Comparison of ENCODE assay signal across 9 cellular contexts in genomic region chr7:157851501-157852067, GRCh38.
A peak's percentile ranks its signal among the peaks of the same experiment; 100 is the strongest.
DNase-seq lines count a peak whose midpoint lies in the region; ATAC-seq, FAIRE-seq and TF ChIP-seq lines count a peak whose summit lies in the region.
"Had no signal": no experiment of that assay in that cellular context is flagged by ENCODE, and none has a peak within 500 bp of the region (broad histone marks: within the 10 kb centered on the region; RNA-seq: fewer than 3 reads in every experiment).

No MANE protein-coding gene starts in this region.

- no peaks in the 10 kb centered on the region for H3K9me3 ChIP-seq in kidney (ENCODE audit: control insufficient read depth in 1 of 2, low read length in 2 of 2)
- H3K9me3 ChIP-seq: ascending aorta had no signal

- no peaks in the 10 kb centered on the region for H3K36me3 Mint-ChIP-seq in activated T-cell treated with anti-CD3 and anti-CD28 coated beads, Interleukin-2, amount 50 U/mL, for 72 hours (ENCODE audit: insufficient read depth in 2 of 2)
- peaks cover 6% of the 10 kb centered on the region for H3K36me3 Mint-ChIP-seq in endothelial cell (ENCODE audit: low read depth, unreplicated experiment)

- H3K27me3 Mint-ChIP-seq in activated T-cell treated with anti-CD3 and anti-CD28 coated beads, Interleukin-2, amount 50 U/mL, for 72 hours (ENCODE audit: low read depth): no peaks in the 10 kb centered on the region
- peaks cover 14% of the 10 kb centered on the region for H3K27me3 Mint-ChIP-seq in endothelial cell (ENCODE audit: unreplicated experiment)

- FAIRE-seq in kidney (lab: Jason Lieb, UNC): no peak

- no peaks in the 10 kb centered on the region for H3K9me3 Mint-ChIP-seq in activated T-cell treated with anti-CD3 and anti-CD28 coated beads, Interleukin-2, amount 50 U/mL, for 72 hours
- peaks cover 53% of the 10 kb centered on the region for H3K9me3 Mint-ChIP-seq in endothelial cell (ENCODE audit: unreplicated experiment)

- DNase-seq in CMK (ENCODE audit: low read depth) (peak; percentile 41), NOMO-1 treated with DMSO at 0.1 percent for 48 hours (lab: John Stamatoyannopoulos, UW; ENCODE audit: unreplicated experiment) (peak; percentile 76), kidney (peak; percentile 76), GM10266 (ENCODE audit: extremely low spot score) (no peak), endothelial cell (ENCODE audit: low spot score) (no peak)
- peak; percentile 85 for DNase-seq in activated T-cell treated with anti-CD3 and anti-CD28 coated beads, Interleukin-2, amount 50 U/mL, for 72 hours
- DNase-seq in stimulated activated CD4-positive, alpha-beta T cell treated with anti-CD3 and anti-CD28 coated beads, Interleukin-4, amount 100 ng/mL, for 1 hour: peak; percentile 80

- TF ChIP-seq CTCF in kidney (IDR thresholded peaks at IDR 0.05; ENCODE audit: borderline replicate concordance, extremely low read depth, insufficient read depth): no peak
- TF ChIP-seq CTCF in GM10266 (IDR thresholded peaks at IDR 0.05; ENCODE audit: control insufficient read depth, insufficient read depth, low read depth, missing control alignments): no peak
- no peak for TF ChIP-seq CTCF in endothelial cell (IDR thresholded peaks at IDR 0.05; ENCODE audit: unreplicated experiment)

- no peak overlapping the region for H3K4me3 ChIP-seq in kidney (ENCODE audit: low read length in 2 of 2)

- peaks cover 0 to 5% of the 10 kb centered on the region in 2 donors for H3K4me1 ChIP-seq in kidney (ENCODE audit: control insufficient read depth in 1 of 2, insufficient read depth in 1 of 2, low read depth in 1 of 2, low read length in 2 of 2)
- H3K4me1 ChIP-seq: ascending aorta had no signal

- H3K9ac ChIP-seq in kidney (ENCODE audit: low read length in 2 of 2): no peak overlapping the region

- H3K36me3 ChIP-seq in kidney (ENCODE audit: control insufficient read depth in 1 of 2, insufficient read depth in 2 of 2, low read length in 2 of 2): no peaks in the 10 kb centered on the region
- H3K36me3 ChIP-seq: ascending aorta had no signal

- peak overlapping the region; percentile 81 to 86 for H3K4me3 Mint-ChIP-seq in activated T-cell treated with anti-CD3 and anti-CD28 coated beads, Interleukin-2, amount 50 U/mL, for 72 hours
- no peak overlapping the region for H3K4me3 Mint-ChIP-seq in endothelial cell (ENCODE audit: unreplicated experiment)

- H3K27ac Mint-ChIP-seq in activated T-cell treated with anti-CD3 and anti-CD28 coated beads, Interleukin-2, amount 50 U/mL, for 72 hours: peak overlapping the region; percentile 80
- no peak overlapping the region for H3K27ac Mint-ChIP-seq in endothelial cell (ENCODE audit: unreplicated experiment)

- peak; percentile 99 to 100 for ATAC-seq in activated T-cell treated with anti-CD3 and anti-CD28 coated beads, Interleukin-2, amount 50 U/mL, for 72 hours (replicated peaks in 1 of 2)
- ATAC-seq in GM21825 (IDR thresholded peaks at IDR 0.05; ENCODE audit: unreplicated experiment): no peak

- H3K4me1 Mint-ChIP-seq in activated T-cell treated with anti-CD3 and anti-CD28 coated beads, Interleukin-2, amount 50 U/mL, for 72 hours (ENCODE audit: low read depth): peaks cover 13% of the 10 kb centered on the region
- H3K4me1 Mint-ChIP-seq in endothelial cell (ENCODE audit: unreplicated experiment): no peaks in the 10 kb centered on the region

- no peak overlapping the region for H3K27ac ChIP-seq in kidney (ENCODE audit: low read depth in 2 of 2, low read length in 2 of 2)
- H3K27ac ChIP-seq: ascending aorta had no signal

- intact Hi-C loops in kidney (cut with DNase I): no loop called here

Comparison
In these comparisons a context has a peak if more than half of its experiments do, and no peak if none do; other contexts are left out.
1. DNase-seq: peak in CMK (single experiment), NOMO-1 treated with DMSO at 0.1 percent for 48 hours (single experiment), activated T-cell treated with anti-CD3 and anti-CD28 coated beads, Interleukin-2, amount 50 U/mL, for 72 hours (2 of 2), kidney (single experiment) and stimulated activated CD4-positive, alpha-beta T cell treated with anti-CD3 and anti-CD28 coated beads, Interleukin-4, amount 100 ng/mL, for 1 hour (single experiment); none in GM10266 (single experiment) and endothelial cell (single experiment).